8 cellular contexts compared by ENCODE assay signal in the genomic region with DNA sequence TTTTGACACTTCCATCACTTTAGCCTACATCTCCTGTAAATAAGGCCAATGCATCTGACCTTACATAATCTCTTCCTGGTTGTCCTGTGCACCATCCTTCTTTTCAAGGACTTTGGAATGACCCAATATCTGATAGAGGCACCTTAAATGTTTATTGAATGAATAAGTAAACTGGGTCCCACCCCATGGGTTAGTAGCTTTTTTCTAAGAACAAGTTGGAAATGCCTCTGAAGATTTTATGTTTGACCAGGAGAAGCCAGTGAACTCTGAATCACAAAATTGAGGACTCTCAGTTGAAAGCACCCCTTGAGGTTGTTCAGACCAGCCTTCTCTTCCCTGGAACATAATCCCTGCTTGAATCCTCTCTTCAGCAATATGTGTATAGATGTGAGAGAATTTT. TPM values are rescaled to one million over a fixed set of nuclear protein-coding genes. Genes with fewer than 3 reads are reported as not detected.
DNase-seq lines count a peak whose midpoint lies in the region; ATAC-seq and TF ChIP-seq lines count a peak whose summit lies in the region.

No MANE protein-coding gene starts in this region.

- no peaks in the 10 kb centered on the region for H3K27me3 ChIP-seq in body of pancreas

- H3K4me1 Mint-ChIP-seq in activated naive CD4-positive, alpha-beta T cell treated with anti-CD3 and anti-CD28 coated beads, Interleukin-2, amount 10 ng/mL, durations not matched to agents 7 days and 5 days = peaks cover 32% of the 10 kb centered on the region
- peaks cover 25% of the 10 kb centered on the region for H3K4me1 Mint-ChIP-seq in mesothelial cell of epicardium
- peaks cover 23% of the 10 kb centered on the region for H3K4me1 Mint-ChIP-seq in type B pancreatic cell (ENCODE audit: unreplicated experiment)

- TF ChIP-seq CTCF in body of pancreas (IDR thresholded peaks at IDR 0.05) = no peak
- no peak for TF ChIP-seq CTCF in mesothelial cell of epicardium (IDR thresholded peaks at IDR 0.05; ENCODE audit: unreplicated experiment)
- TF ChIP-seq CTCF in type B pancreatic cell (conservative IDR thresholded peaks at IDR 0.05) = no peak

- CTCF ChIA-PET in activated naive CD4-positive, alpha-beta T cell treated with anti-CD3 and anti-CD28 coated beads, Interleukin-2, amount 10 ng/mL, durations not matched to agents 7 days and 5 days (lab: Charles Lee) = interaction anchor here (0.8 kb wide), 1 partner anchor 471 kb away, joined by 3 read pairs; no protein-coding TSS in a partner anchor

- H3K9me3 ChIP-seq in body of pancreas = no peaks in the 10 kb centered on the region

- no peak for ATAC-seq in body of pancreas
- no peak for ATAC-seq in esophagus mucosa

- H3K27ac ChIP-seq in body of pancreas = peak overlapping the region in 3 of 4 donors; percentile 10 to 85 (median 80)

- H3K4me3 Mint-ChIP-seq in activated naive CD4-positive, alpha-beta T cell treated with anti-CD3 and anti-CD28 coated beads, Interleukin-2, amount 10 ng/mL, durations not matched to agents 7 days and 5 days = peak overlapping the region; percentile 100
- H3K4me3 Mint-ChIP-seq in mesothelial cell of epicardium (peak overlapping the region; percentile 99), type B pancreatic cell (peak overlapping the region; percentile 100)

- H3K27me3 Mint-ChIP-seq in activated naive CD4-positive, alpha-beta T cell treated with anti-CD3 and anti-CD28 coated beads, Interleukin-2, amount 10 ng/mL, durations not matched to agents 7 days and 5 days = peaks cover 15% of the 10 kb centered on the region
- peaks cover 17% of the 10 kb centered on the region for H3K27me3 Mint-ChIP-seq in mesothelial cell of epicardium (ENCODE audit: low read depth)
- peaks cover 22% of the 10 kb centered on the region for H3K27me3 Mint-ChIP-seq in type B pancreatic cell

- no peak overlapping the region for H3K27ac Mint-ChIP-seq in activated naive CD4-positive, alpha-beta T cell treated with anti-CD3 and anti-CD28 coated beads, Interleukin-2, amount 10 ng/mL, durations not matched to agents 7 days and 5 days
- H3K27ac Mint-ChIP-seq in mesothelial cell of epicardium (no peak overlapping the region), type B pancreatic cell (no peak overlapping the region)

- TF ChIP-seq POLR2A in body of pancreas (IDR thresholded peaks at IDR 0.05) = no peak

- H3K36me3 Mint-ChIP-seq in activated naive CD4-positive, alpha-beta T cell treated with anti-CD3 and anti-CD28 coated beads, Interleukin-2, amount 10 ng/mL, durations not matched to agents 7 days and 5 days = peaks cover 22% of the 10 kb centered on the region
- H3K36me3 Mint-ChIP-seq in mesothelial cell of epicardium (peaks cover 8% of the 10 kb centered on the region), type B pancreatic cell (peaks cover 12% of the 10 kb centered on the region)

- peaks cover 30% of the 10 kb centered on the region for H3K4me1 ChIP-seq in body of pancreas

- no peak for DNase-seq in activated naive CD4-positive, alpha-beta T cell treated with anti-CD3 and anti-CD28 coated beads, Interleukin-2, amount 10 ng/mL, durations not matched to agents 7 days and 5 days
- DNase-seq in activated naive CD4-positive, alpha-beta T cell (lab: John Stamatoyannopoulos, UW) = no peak
- DNase-seq in body of pancreas (no peak), mesothelial cell of epicardium (ENCODE audit: low spot score in 2 of 2, unreplicated experiment in 2 of 2) (no peak), type B pancreatic cell (ENCODE audit: extremely low spot score, unreplicated experiment) (no peak), GDM1 (lab: John Stamatoyannopoulos, UW) (no peak), RPMI8226 (no peak)

- H3K4me3 ChIP-seq in body of pancreas = no peak overlapping the region

- intact Hi-C loops in body of pancreas (cut with DNase I) = no loop called here

- H3K36me3 ChIP-seq in body of pancreas (replicated peaks in 1 of 2; ENCODE audit: insufficient read depth in 1 of 2, low read depth in 2 of 2) = no peaks in the 10 kb centered on the region

- no peaks in the 10 kb centered on the region for H3K9me3 Mint-ChIP-seq in activated naive CD4-positive, alpha-beta T cell treated with anti-CD3 and anti-CD28 coated beads, Interleukin-2, amount 10 ng/mL, durations not matched to agents 7 days and 5 days
- H3K9me3 Mint-ChIP-seq in mesothelial cell of epicardium = no peaks in the 10 kb centered on the region
- no peaks in the 10 kb centered on the region for H3K9me3 Mint-ChIP-seq in type B pancreatic cell

RNA-seq across cellular contexts. Expression of a gene that starts 1.4 kb away (rescaled TPM):
- total RNA-seq in body of pancreas (10 to 100 TPM; 11.5 to 20.8 TPM), mesothelial cell of epicardium (27.4 to 28.6 TPM (median 27.8 TPM) in 3 replicates), type B pancreatic cell (ENCODE audit: low replicate concordance) (32.6 and 41.2 TPM in 2 replicates), esophagus mucosa (23.4 TPM)

RNA-seq across cellular contexts. Expression of a gene that starts 21.1 kb away (rescaled TPM):
- total RNA-seq in body of pancreas (not detected), mesothelial cell of epicardium (0.11 to 0.29 TPM (median 0.20 TPM) in 3 replicates), type B pancreatic cell (ENCODE audit: low replicate concordance) (0.14 and 0.75 TPM in 2 replicates), esophagus mucosa (19.4 TPM)

RNA-seq across cellular contexts. Expression of a gene that starts 38.6 kb away (rescaled TPM):
- total RNA-seq in body of pancreas = 10 to 100 TPM; 16.1 to 17.8 TPM
- 8.6 to 10.8 TPM (median 9.3 TPM) in 3 replicates for total RNA-seq in mesothelial cell of epicardium
- total RNA-seq in type B pancreatic cell (ENCODE audit: low replicate concordance) = 8.7 and 9.3 TPM in 2 replicates
- 1.5 TPM for total RNA-seq in esophagus mucosa

RNA-seq across cellular contexts. Expression of a gene that starts 50.7 kb away (rescaled TPM):
- total RNA-seq in body of pancreas (10 to 100 TPM; 27.5 to 79.8 TPM), mesothelial cell of epicardium (109 to 121 TPM (median 117 TPM) in 3 replicates), type B pancreatic cell (ENCODE audit: low replicate concordance) (46.6 and 127 TPM in 2 replicates), esophagus mucosa (88.0 TPM)

RNA-seq across cellular contexts. Expression of a gene that starts 54.0 kb away (rescaled TPM):
- total RNA-seq in body of pancreas (100 to 1,000 TPM; 127 to 198 TPM), mesothelial cell of epicardium (38.8 to 40.9 TPM (median 39.7 TPM) in 3 replicates), type B pancreatic cell (ENCODE audit: low replicate concordance) (13.7 and 22.4 TPM in 2 replicates), esophagus mucosa (13.7 TPM)

Comparison
In these comparisons a context has a peak if more than half of its experiments do, and no peak if none do; other contexts are left out.
1. RNA of a gene that starts 21.1 kb away (total RNA-seq): 19.4 TPM in esophagus mucosa (single experiment); 0.14 to 0.75 TPM in type B pancreatic cell, 0.11 to 0.29 TPM in mesothelial cell of epicardium and not detected in body of pancreas; every median in the first group is over 10 times any median in the second.
2. Peak in every context shown above with its lines, with median percentiles within 50 percentile points of each other: H3K4me3 Mint-ChIP-seq.